Comparison of ENCODE assay signal across 8 cellular contexts in the genomic region with DNA sequence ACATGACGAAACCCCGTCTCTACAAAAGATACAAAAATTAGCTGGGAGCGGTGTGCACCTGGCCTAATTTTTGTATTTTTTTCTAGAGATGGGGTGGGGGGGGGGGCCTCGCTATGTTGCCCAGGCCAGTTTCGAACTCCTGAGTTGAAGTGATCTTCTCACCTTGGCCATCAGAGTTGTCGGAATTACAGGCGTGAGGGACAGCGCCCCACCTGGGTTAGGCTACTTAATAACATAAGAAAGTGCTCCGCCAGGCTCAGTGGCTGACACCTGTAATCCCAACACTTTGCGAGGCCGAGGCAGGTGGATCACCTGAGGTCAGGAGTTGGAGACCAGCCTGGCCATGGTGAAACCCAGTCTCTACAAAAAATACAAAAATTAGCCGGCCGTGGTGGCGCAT.
DNase-seq lines count a peak whose midpoint lies in the region; ATAC-seq and TF ChIP-seq lines count a peak whose summit lies in the region.
"Not testable (repeated sequence)": the region's sequence is repeated elsewhere in the genome, so short reads cannot be mapped to it uniquely, and the experiment has no call there.

No MANE protein-coding gene starts in this region.

- H3K4me3 ChIP-seq in ACC112 (ENCODE audit: low read depth, low read length) (peak overlapping the region; percentile 86), H7 (ENCODE audit: insufficient read depth, low read depth, low read length) (peak overlapping the region; percentile 50; the same call in 1 of the 2 replicates), Peyer's patch (peak overlapping the region; percentile 44 to 66 (median 52)), ectodermal cell (ENCODE audit: insufficient read depth, low read depth, low read length) (peak overlapping the region; percentile 58), iPS DF 6.9 (ENCODE audit: low read length) (peak overlapping the region; percentile 69; the same call in 1 of the 2 replicates), spleen (peak overlapping the region in 7 of 8 donors; percentile 30 to 68 (median 40))
- H3K4me3 ChIP-seq in naive thymus-derived CD4-positive, alpha-beta T cell (ENCODE audit: low read length), result peak overlapping the region; percentile 57

- TF ChIP-seq CTCF in Peyer's patch (IDR thresholded peaks at IDR 0.05); spleen (IDR thresholded peaks at IDR 0.05 in 8 of 11, conservative IDR thresholded peaks at IDR 0.05 in 3 of 11): not testable (repeated sequence)

- H3K79me2 ChIP-seq in ACC112 (ENCODE audit: control insufficient read depth, insufficient read depth, low read length, unreplicated experiment), result not testable (repeated sequence)

- CTCF ChIA-PET in activated naive CD4-positive, alpha-beta T cell treated with anti-CD3 and anti-CD28 coated beads for 36 hours (lab: Charles Lee); naive thymus-derived CD4-positive, alpha-beta T cell (lab: Charles Lee): not testable (repeated sequence)

- H3K9me3 Mint-ChIP-seq in activated naive CD4-positive, alpha-beta T cell treated with anti-CD3 and anti-CD28 coated beads for 36 hours; naive thymus-derived CD4-positive, alpha-beta T cell: not testable (repeated sequence)

- not testable (repeated sequence) for H2AFZ ChIP-seq in ACC112 (ENCODE audit: low read length, unreplicated experiment)

- POLR2A ChIA-PET in naive thymus-derived CD4-positive, alpha-beta T cell (lab: Charles Lee), result not testable (repeated sequence)

- not testable (repeated sequence) for H3K36me3 ChIP-seq in ACC112 (ENCODE audit: insufficient read depth, low read length); H7 (replicated peaks; ENCODE audit: control insufficient read depth, insufficient read depth, low read length); Peyer's patch; ectodermal cell (ENCODE audit: control insufficient read depth, insufficient read depth, low read length); iPS DF 6.9 (ENCODE audit: control insufficient read depth, insufficient read depth, low read length); naive thymus-derived CD4-positive, alpha-beta T cell (ENCODE audit: control insufficient read depth in 2 of 3, insufficient read depth in 3 of 3, low read length in 3 of 3)
- peaks cover 0 to 15% (median 5%) of the 10 kb centered on the region in 6 donors for H3K36me3 ChIP-seq in spleen

- H3K27me3 ChIP-seq in ACC112 (ENCODE audit: insufficient read depth, low read length); H7 (ENCODE audit: control insufficient read depth, insufficient read depth, low read length); Peyer's patch; ectodermal cell (ENCODE audit: control insufficient read depth, insufficient read depth, low read length, poor library complexity, severe bottlenecking); iPS DF 6.9 (ENCODE audit: control insufficient read depth, insufficient read depth, low read length); naive thymus-derived CD4-positive, alpha-beta T cell (ENCODE audit: control insufficient read depth in 2 of 2, insufficient read depth in 2 of 2, low read length in 2 of 2); spleen (replicated peaks in 1 of 7): not testable (repeated sequence)

- H3K27ac ChIP-seq in ACC112 (ENCODE audit: low read depth, low read length) (peak overlapping the region; percentile 63; the same call in 1 of the 2 replicates), Peyer's patch (peak overlapping the region; percentile 67 to 85 (median 76)), spleen (peak overlapping the region; percentile 68 to 92 (median 86))
- H3K27ac ChIP-seq in ectodermal cell (ENCODE audit: insufficient read depth, low read depth, low read length, poor library complexity, severe bottlenecking); iPS DF 6.9 (ENCODE audit: low read length): not testable (repeated sequence)
- H3K27ac ChIP-seq in naive thymus-derived CD4-positive, alpha-beta T cell (ENCODE audit: low read depth, low read length), result peak overlapping the region; percentile 73

- not testable (repeated sequence) for DNase-seq in H7; Peyer's patch; activated naive CD4-positive, alpha-beta T cell treated with anti-CD3 and anti-CD28 coated beads for 36 hours; iPS DF 6.9 (ENCODE audit: low read depth, low spot score); naive thymus-derived CD4-positive, alpha-beta T cell; spleen

- H3K4me1 Mint-ChIP-seq in activated naive CD4-positive, alpha-beta T cell treated with anti-CD3 and anti-CD28 coated beads for 36 hours (ENCODE audit: low read depth), result peaks cover 12% of the 10 kb centered on the region
- H3K4me1 Mint-ChIP-seq in naive thymus-derived CD4-positive, alpha-beta T cell, result peaks cover 8 to 19% (median 17%) of the 10 kb centered on the region in 7 donors

- not testable (repeated sequence) for ATAC-seq in naive thymus-derived CD4-positive, alpha-beta T cell

- not testable (repeated sequence) for H3K9me3 ChIP-seq in Peyer's patch; ectodermal cell (ENCODE audit: control insufficient read depth, low read length); iPS DF 6.9 (ENCODE audit: control insufficient read depth, insufficient read depth, low read length); naive thymus-derived CD4-positive, alpha-beta T cell (ENCODE audit: control insufficient read depth in 2 of 3, low read length in 3 of 3); spleen

- not testable (repeated sequence) for H3K36me3 Mint-ChIP-seq in activated naive CD4-positive, alpha-beta T cell treated with anti-CD3 and anti-CD28 coated beads for 36 hours (ENCODE audit: low read depth); naive thymus-derived CD4-positive, alpha-beta T cell

- H3K27me3 Mint-ChIP-seq in activated naive CD4-positive, alpha-beta T cell treated with anti-CD3 and anti-CD28 coated beads for 36 hours (ENCODE audit: low read depth); naive thymus-derived CD4-positive, alpha-beta T cell: not testable (repeated sequence)

- WGBS in ectodermal cell, 2 experiments, result 87 to 92% methylated on average over 9 to 10 of the region's 14 CpGs
- no CpG with 5 or more reads among the region's 14 CpGs for WGBS in iPS DF 6.9 (ENCODE audit: insufficient coverage, insufficient read length)
- WGBS in spleen, 5 donors, result 93 to 95% (median 94%) methylated on average over 11 to 14 of the region's 14 CpGs

- not testable (repeated sequence) for H3K27ac Mint-ChIP-seq in activated naive CD4-positive, alpha-beta T cell treated with anti-CD3 and anti-CD28 coated beads for 36 hours
- peak overlapping the region in 8 of 9 donors; percentile 98 to 100 (median 99) for H3K27ac Mint-ChIP-seq in naive thymus-derived CD4-positive, alpha-beta T cell

- intact Hi-C loops in activated naive CD4-positive, alpha-beta T cell treated with anti-CD3 and anti-CD28 coated beads for 36 hours (cut with micrococcal nuclease), result loop anchor here (5.0 to 10.0 kb wide), 2 partner anchors 623 to 710 kb away; partner anchors contain the start of gene USP53
- intact Hi-C loops in naive thymus-derived CD4-positive, alpha-beta T cell (cut with micrococcal nuclease), result loop anchor here (5.0 to 10.0 kb wide), 3 partner anchors 245 to 623 kb away; partner anchors contain the start of genes SEC24D (in 1 of the 2) and USP53 (in 1 of the 2)
- intact Hi-C loops in spleen (cut with DNase I; ENCODE audit: low total_unique reads), result not testable (repeated sequence)

- H3K4me3 Mint-ChIP-seq in activated naive CD4-positive, alpha-beta T cell treated with anti-CD3 and anti-CD28 coated beads for 36 hours, result peak overlapping the region; percentile 95
- H3K4me3 Mint-ChIP-seq in naive thymus-derived CD4-positive, alpha-beta T cell, result peak overlapping the region in 3 of 10 donors; percentile 91 to 97 (median 97)

- not testable (repeated sequence) for TF ChIP-seq POLR2A in Peyer's patch (IDR thresholded peaks at IDR 0.05); spleen (IDR thresholded peaks at IDR 0.05)

- H3K4me1 ChIP-seq in ACC112 (ENCODE audit: control insufficient read depth, insufficient read depth, low read length, unreplicated experiment); Peyer's patch; ectodermal cell (ENCODE audit: control insufficient read depth, insufficient read depth, low read length); iPS DF 6.9 (ENCODE audit: control insufficient read depth, insufficient read depth, low read length); naive thymus-derived CD4-positive, alpha-beta T cell (ENCODE audit: control insufficient read depth in 2 of 2, insufficient read depth in 2 of 2, low read length in 2 of 2): not testable (repeated sequence)
- peaks cover 0 to 12% (median 9%) of the 10 kb centered on the region in 6 donors for H3K4me1 ChIP-seq in spleen
